24 cellular contexts compared by ENCODE assay signal in the genomic region with DNA sequence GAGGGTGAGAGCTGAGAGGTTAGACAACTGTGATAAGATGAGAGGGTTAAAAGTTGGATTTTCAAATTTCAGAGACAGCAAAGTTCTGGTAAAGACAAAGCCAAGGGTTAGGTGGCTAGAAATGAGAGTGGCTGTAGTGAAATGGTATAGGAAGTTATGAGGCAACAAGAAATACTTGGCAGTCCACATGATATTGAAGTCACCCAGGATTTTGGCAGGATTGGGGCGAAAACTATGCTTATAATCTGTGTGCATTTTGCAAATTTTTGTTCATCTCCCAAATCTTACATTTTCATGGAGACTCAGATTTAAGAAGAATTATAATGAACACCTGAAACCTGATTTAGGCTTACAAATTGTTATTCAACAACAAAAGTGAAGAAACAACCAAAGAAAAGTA. TPM values are rescaled to one million over a fixed set of nuclear protein-coding genes. Genes with fewer than 3 reads are reported as not detected.
A peak's percentile ranks its signal among the peaks of the same experiment; 100 is the strongest.
DNase-seq lines count a peak whose midpoint lies in the region; ATAC-seq, FAIRE-seq and TF ChIP-seq lines count a peak whose summit lies in the region.
"Had no signal": no experiment of that assay in that cellular context is flagged by ENCODE, and none has a peak within 500 bp of the region (broad histone marks: within the 10 kb centered on the region; RNA-seq: fewer than 3 reads in every experiment).

No MANE protein-coding gene starts in this region.

- peak; percentile 39 for FAIRE-seq in A549 (lab: Jason Lieb, UNC)
- FAIRE-seq: A204.1, G401.6, GM12878, GM18507 had no signal

- no peaks in the 10 kb centered on the region for H3K4me1 ChIP-seq in A549
- H3K4me1 ChIP-seq in GM23248 (ENCODE audit: insufficient read depth): no peaks in the 10 kb centered on the region

- H3K9me3 ChIP-seq in A549 (no peaks in the 10 kb centered on the region), GM23248 (ENCODE audit: low read depth) (no peaks in the 10 kb centered on the region)

- no peak overlapping the region for H3K27ac ChIP-seq in A549
- H3K27ac ChIP-seq in GM23248: no peak overlapping the region
- H3K27ac ChIP-seq: 22Rv1 had no signal

- DNase-seq in A549 (ENCODE audit: low read depth in 1 of 2, low spot score in 1 of 2) (no peak), GM23248 (peak; percentile 15), fibroblast of gingiva (ENCODE audit: low read depth) (peak; percentile 15), fibroblast of the aortic adventitia (ENCODE audit: low read depth) (peak; percentile 73), NCI-H526 treated with DMSO at 0.1 percent for 48 hours (lab: John Stamatoyannopoulos, UW) (no peak)
- DNase-seq in central memory CD4-positive, alpha-beta T cell: no peak
- DNase-seq in stimulated activated CD8-positive, alpha-beta memory T cell treated with anti-CD3 and anti-CD28 coated beads, Interleukin-4, amount 100 ng/mL, for 48 hours: no peak
- DNase-seq: ACHN; C1 segment of cervical spinal cord; Calu3; CD4-positive, alpha-beta memory T cell; COR-L47; DMS153; DND-41; H9 had no signal

- no peak overlapping the region for H3K9ac ChIP-seq in GM23248

- in situ Hi-C loops in GM23248 (cut with MboI): no loop called here

- no peak overlapping the region for H3K4me2 ChIP-seq in A549
- no peak overlapping the region for H3K4me2 ChIP-seq in GM23248 (ENCODE audit: unreplicated experiment)
- H3K4me2 ChIP-seq: GM23338 had no signal

- H3F3A ChIP-seq in GM23248 (ENCODE audit: insufficient read depth): no peaks in the 10 kb centered on the region

- POLR2A ChIA-PET in A549 (lab: Yijun Ruan, JAX): no interaction called here

- no peaks in the 10 kb centered on the region for H3K9me2 ChIP-seq in GM23248 (ENCODE audit: insufficient read depth)

- TF ChIP-seq EP300 in A549 (IDR thresholded peaks at IDR 0.05): no peak

- no peak overlapping the region for H3K4me3 ChIP-seq in A549
- H3K4me3 ChIP-seq in GM23248: no peak overlapping the region
- H3K4me3 ChIP-seq in fibroblast of the aortic adventitia (ENCODE audit: low read depth, low read length): no peak overlapping the region
- H3K4me3 ChIP-seq: GM12878, GM23338 had no signal

- no peaks in the 10 kb centered on the region for H4K20me1 ChIP-seq in GM23248 (ENCODE audit: insufficient read depth)

- ATAC-seq in A549: no peak
- ATAC-seq: GM12878, GM23338, HCT116 had no signal

- 30% methylated on average over 1 of the region's 1 CpG for WGBS in A549 (ENCODE audit: missing lambda C conversion rate)
- 80 to 82% methylated on average over 1 of the region's 1 CpG for WGBS in GM23248 (ENCODE audit: low coverage in 1 of 2, low lambda C conversion rate in 2 of 2, missing lambda C conversion rate in 2 of 2), 2 experiments

- no peaks in the 10 kb centered on the region for H3K27me3 ChIP-seq in GM23248 (replicated peaks; ENCODE audit: insufficient read depth)

- no peak overlapping the region for H2AFZ ChIP-seq in GM23248
- H2AFZ ChIP-seq: GM23338 had no signal

- H3K36me3 ChIP-seq in GM23248 (ENCODE audit: low read depth): no peaks in the 10 kb centered on the region

- TF ChIP-seq CTCF in A549 (IDR thresholded peaks at IDR 0.05): no peak
- TF ChIP-seq CTCF in fibroblast of the aortic adventitia (IDR thresholded peaks at IDR 0.05; ENCODE audit: insufficient read depth, low read length): no peak

- TF ChIP-seq POLR2A in A549 (IDR thresholded peaks at IDR 0.05; ENCODE audit: low read length): no peak

- CTCF ChIA-PET in A549 (lab: Yijun Ruan, JAX): interaction anchor here (1.5 to 2.3 kb wide), 2 partner anchors 9 to 11 kb away, joined by 7 read pairs; no protein-coding TSS in a partner anchor

- no peak for TF ChIP-seq RAD21 in A549 (conservative IDR thresholded peaks at IDR 0.05 in 1 of 2, IDR thresholded peaks at IDR 0.05 in 1 of 2)

- H3K79me2 ChIP-seq in GM23248 (ENCODE audit: insufficient read depth): no peaks in the 10 kb centered on the region

TF ChIP-seq in A549, 52 proteins besides CTCF, POLR2A, EP300 and RAD21:
- TF ChIP-seq FOSL2 (IDR thresholded peaks at IDR 0.05): no peak
- TF ChIP-seq FOSL2 (CRISPR knock-in tag; IDR thresholded peaks at IDR 0.05): no peak
- TF ChIP-seq MYC (IDR thresholded peaks at IDR 0.05; ENCODE audit: borderline replicate concordance, low read length): no peak
- no peak for TF ChIP-seq HOXB5 (CRISPR knock-in tag; IDR thresholded peaks at IDR 0.05)
- TF ChIP-seq REST (IDR thresholded peaks at IDR 0.05): no peak
- no peak for TF ChIP-seq HES2 (IDR thresholded peaks at IDR 0.05)
- no peak for TF ChIP-seq MAFK (IDR thresholded peaks at IDR 0.05; ENCODE audit: partially characterized antibody)

RNA-seq across cellular contexts. Expression of gene C9, which starts 35.6 kb away (rescaled TPM):
- 0.03 TPM in 1 of 2 replicates, not detected in the other for polyA plus RNA-seq in A549 (2011; rRNA removed)
- not detected in 2 replicates for polyA plus RNA-seq in A549 (2012; cell fraction: cytosol; rRNA removed)
- not detected in 2 replicates for polyA plus RNA-seq in A549 (2012; cell fraction: nucleus; rRNA removed)
- not detected in 3 replicates for polyA plus RNA-seq in A549 (2017; fragmentation: RNase III; extraction: RNeasy Plus Mini Kit Qiagen cat#74134 plus additional on column Dnase treatment)
- not detected in 2 replicates for polyA minus RNA-seq in A549 (2011; rRNA and poly(A)+ RNA removed)
- not detected in 2 replicates for total RNA-seq in GM23248 (2014; rRNA removed; shearing (Covaris generic))
- polyA plus RNA-seq in GM23248 (2016; fragmentation: Nextera tagmentation; extraction: Ambion mirVana): 0.06 TPM in 1 of 2 replicates, not detected in the other
- total RNA-seq in fibroblast of the aortic adventitia (ENCODE audit: low replicate concordance): not detected in 2 replicates
- total RNA-seq: Calu3; CD4-positive, alpha-beta memory T cell; GM23338; H4; H9 had no signal
- polyA plus RNA-seq: BJ; CD4-positive, alpha-beta memory T cell; GM12878; GM23338 had no signal

Comparison
In these comparisons a context has a peak if more than half of its experiments do, and no peak if none do; other contexts are left out.
1. DNase-seq: peak in GM23248 (single experiment), fibroblast of gingiva (single experiment) and fibroblast of the aortic adventitia (single experiment); none in A549 (0 of 2), central memory CD4-positive, alpha-beta T cell (single experiment), NCI-H526 treated with DMSO at 0.1 percent for 48 hours (single experiment) and stimulated activated CD8-positive, alpha-beta memory T cell treated with anti-CD3 and anti-CD28 coated beads, Interleukin-4, amount 100 ng/mL, for 48 hours (single experiment).